Comparison of ENCODE assay signal across 1 cellular context in genomic region chr17:8120520-8121443, GRCh38.
TF ChIP-seq lines count a peak whose summit lies in the region.

No MANE protein-coding gene starts in this region.

TF ChIP-seq in K562, 482 proteins besides CTCF, POLR2A, EP300 and RAD21 (continues in another document):
- peak; percentile 39; the same call in 1 of the 2 replicates for TF ChIP-seq NKRF (IDR thresholded peaks at IDR 0.05; ENCODE audit: borderline replicate concordance)
- 0 out of 4 replicates have a peak, but pooled peaks of 1 of the 2 experiments have one; percentile 60 for TF ChIP-seq SIN3A (IDR thresholded peaks at IDR 0.05; ENCODE audit: borderline replicate concordance in 2 of 2, control insufficient read depth in 1 of 2, low read depth in 2 of 2, low read length in 2 of 2)
- peak; percentile 71 for TF ChIP-seq BCOR (IDR thresholded peaks at IDR 0.05)
- no peak for TF ChIP-seq USF1 (CRISPR knock-in tag; IDR thresholded peaks at IDR 0.05)
- TF ChIP-seq CXXC5 (CRISPR knock-in tag; IDR thresholded peaks at IDR 0.05): 0 out of 2 replicates have a peak, but pooled peaks have one; percentile 13
- peak; percentile 71 for TF ChIP-seq POLR2G (IDR thresholded peaks at IDR 0.05; ENCODE audit: low read depth, low read length)
- TF ChIP-seq SMARCA5 (IDR thresholded peaks at IDR 0.05): peak; percentile 24; the same call in 1 of the 2 replicates
- TF ChIP-seq CGGBP1 (CRISPR knock-in tag; IDR thresholded peaks at IDR 0.05): no peak
- TF ChIP-seq ZNF384 (IDR thresholded peaks at IDR 0.05; ENCODE audit: low read depth, low read length): peak; percentile 4; the same call in 1 of the 2 replicates
- TF ChIP-seq ZNF75A (CRISPR knock-in tag; IDR thresholded peaks at IDR 0.05): no peak
- TF ChIP-seq ZNF778 (CRISPR knock-in tag; IDR thresholded peaks at IDR 0.05): no peak
- peak; percentile 75; the same call in 1 of the 2 replicates for TF ChIP-seq ZSCAN29 (IDR thresholded peaks at IDR 0.05)
- TF ChIP-seq HDAC2 (IDR thresholded peaks at IDR 0.05): 0 out of 2 replicates have a peak, but pooled peaks have one; percentile 18
- TF ChIP-seq PCBP2 (IDR thresholded peaks at IDR 0.05; ENCODE audit: low read depth, low read length, poor library complexity, severe bottlenecking): no peak
- no peak for TF ChIP-seq ZNF282 (CRISPR knock-in tag; IDR thresholded peaks at IDR 0.05)
- no peak for TF ChIP-seq SIRT6 (IDR thresholded peaks at IDR 0.05; ENCODE audit: low read depth, low read length)
- no peak for TF ChIP-seq ATF1 (CRISPR knock-in tag; IDR thresholded peaks at IDR 0.05)
- peak; percentile 40; the same call in 1 of the 2 replicates for TF ChIP-seq ATF1 (tag; IDR thresholded peaks at IDR 0.05)
- peak; percentile 47; the same call in 1 of the 2 replicates for TF ChIP-seq MCM2 (IDR thresholded peaks at IDR 0.05; ENCODE audit: low read depth)
- no peak for TF ChIP-seq ZNF444 (CRISPR knock-in tag; IDR thresholded peaks at IDR 0.05)
- TF ChIP-seq KAT7 (CRISPR knock-in tag; IDR thresholded peaks at IDR 0.05; ENCODE audit: borderline replicate concordance): 0 out of 2 replicates have a peak, but pooled peaks have one; percentile 25
- no peak for TF ChIP-seq ZNF740 (CRISPR knock-in tag; IDR thresholded peaks at IDR 0.05)
- TF ChIP-seq ZNF740 (tag; IDR thresholded peaks at IDR 0.05): peak in 1 of 2 experiments; percentile 29; a peak in 1 of 4 replicates
- 0 out of 2 replicates have a peak, but pooled peaks have one; percentile 17 for TF ChIP-seq ZBTB2 (IDR thresholded peaks at IDR 0.05)
- no peak for TF ChIP-seq ID3 (CRISPR knock-in tag; IDR thresholded peaks at IDR 0.05)
- no peak for TF ChIP-seq ID3 (tag; IDR thresholded peaks at IDR 0.05)
- TF ChIP-seq SUPT5H (IDR thresholded peaks at IDR 0.05): peak; percentile 50
- TF ChIP-seq E4F1 (CRISPR knock-in tag; IDR thresholded peaks at IDR 0.05; ENCODE audit: borderline replicate concordance): no peak
- TF ChIP-seq RBM22 (IDR thresholded peaks at IDR 0.05; ENCODE audit: low read depth, low read length, poor library complexity, severe bottlenecking): peak; percentile 42
- peak; percentile 61 to 68 for TF ChIP-seq MNT (conservative IDR thresholded peaks at IDR 0.05)
- TF ChIP-seq ADNP (tag; IDR thresholded peaks at IDR 0.05): peak; percentile 82
- no peak for TF ChIP-seq YBX1 (IDR thresholded peaks at IDR 0.05)
- TF ChIP-seq RUNX1 (IDR thresholded peaks at IDR 0.05; ENCODE audit: low read depth): no peak
- 0 out of 2 replicates have a peak, but pooled peaks have one; percentile 33 for TF ChIP-seq HMG20A (CRISPR knock-in tag; conservative IDR thresholded peaks at IDR 0.05)
- peak; percentile 28 for TF ChIP-seq CTCFL (IDR thresholded peaks at IDR 0.05; ENCODE audit: borderline replicate concordance, insufficient read depth, low read depth, low read length, poor library complexity, severe bottlenecking)
- no peak for TF ChIP-seq C11orf30 (IDR thresholded peaks at IDR 0.05; ENCODE audit: low read depth)
- 0 out of 2 replicates have a peak, but pooled peaks have one; percentile 59 for TF ChIP-seq NBN (IDR thresholded peaks at IDR 0.05; ENCODE audit: low read depth)
- 0 out of 2 replicates have a peak, but pooled peaks have one; percentile 30 for TF ChIP-seq CBFB (CRISPR knock-in tag; IDR thresholded peaks at IDR 0.05)
- peak; percentile 72 for TF ChIP-seq GABPB1 (CRISPR knock-in tag; IDR thresholded peaks at IDR 0.05)
- TF ChIP-seq ZNF57 (CRISPR knock-in tag; IDR thresholded peaks at IDR 0.05): no peak
- peak in 1 of 2 experiments; percentile 12 for TF ChIP-seq E2F6 (IDR thresholded peaks at IDR 0.05; ENCODE audit: borderline replicate concordance in 1 of 2, extremely low read depth in 1 of 2, insufficient read depth in 1 of 2, insufficient read length in 1 of 2, low read depth in 1 of 2, low read length in 1 of 2, poor library complexity in 1 of 2, severe bottlenecking in 1 of 2)
- TF ChIP-seq PRDM10 (IDR thresholded peaks at IDR 0.05; ENCODE audit: partially characterized antibody): peak; percentile 61
- no peak for TF ChIP-seq GMEB1 (CRISPR knock-in tag; IDR thresholded peaks at IDR 0.05)
- TF ChIP-seq TBP (optimal IDR thresholded peaks at IDR 0.05; ENCODE audit: low read depth, low read length): peak; percentile 98
